In genomic region chr16:27193300-27193990, GRCh38 we compare ENCODE assay signal across 2 cellular contexts.
TF ChIP-seq lines count a peak whose summit lies in the region.

No MANE protein-coding gene starts in this region.

TF ChIP-seq in IMR-90, 13 proteins besides CTCF, POLR2A, EP300 and RAD21:
- TF ChIP-seq MXI1 (IDR thresholded peaks at IDR 0.05; ENCODE audit: borderline replicate concordance, low read depth, low read length) = no peak
- TF ChIP-seq RFX5 (IDR thresholded peaks at IDR 0.05; ENCODE audit: low read depth, low read length) = no peak
- no peak for TF ChIP-seq BHLHE40 (IDR thresholded peaks at IDR 0.05; ENCODE audit: low read depth, low read length)
- TF ChIP-seq NFE2L2 (IDR thresholded peaks at IDR 0.05; ENCODE audit: low read depth, low read length) = no peak
- TF ChIP-seq CEBPB (IDR thresholded peaks at IDR 0.05; ENCODE audit: low read depth, low read length) = no peak
- TF ChIP-seq MAFK (IDR thresholded peaks at IDR 0.05; ENCODE audit: low read depth, low read length) = no peak
- no peak for TF ChIP-seq SMC3 (IDR thresholded peaks at IDR 0.05; ENCODE audit: low read depth, low read length)
- TF ChIP-seq, protein P1, sequence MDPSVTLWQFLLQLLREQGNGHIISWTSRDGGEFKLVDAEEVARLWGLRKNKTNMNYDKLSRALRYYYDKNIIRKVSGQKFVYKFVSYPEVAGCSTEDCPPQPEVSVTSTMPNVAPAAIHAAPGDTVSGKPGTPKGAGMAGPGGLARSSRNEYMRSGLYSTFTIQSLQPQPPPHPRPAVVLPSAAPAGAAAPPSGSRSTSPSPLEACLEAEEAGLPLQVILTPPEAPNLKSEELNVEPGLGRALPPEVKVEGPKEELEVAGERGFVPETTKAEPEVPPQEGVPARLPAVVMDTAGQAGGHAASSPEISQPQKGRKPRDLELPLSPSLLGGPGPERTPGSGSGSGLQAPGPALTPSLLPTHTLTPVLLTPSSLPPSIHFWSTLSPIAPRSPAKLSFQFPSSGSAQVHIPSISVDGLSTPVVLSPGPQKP (IDR thresholded peaks at IDR 0.05; ENCODE audit: borderline replicate concordance, low read depth, low read length) = no peak
- TF ChIP-seq MAZ (IDR thresholded peaks at IDR 0.05; ENCODE audit: borderline replicate concordance, low read depth, low read length) = no peak
- TF ChIP-seq FOS (IDR thresholded peaks at IDR 0.05; ENCODE audit: low read depth, low read length) = no peak
- TF ChIP-seq RCOR1 (IDR thresholded peaks at IDR 0.05; ENCODE audit: insufficient replicate concordance, low read length) = no peak
- TF ChIP-seq, protein P2, sequence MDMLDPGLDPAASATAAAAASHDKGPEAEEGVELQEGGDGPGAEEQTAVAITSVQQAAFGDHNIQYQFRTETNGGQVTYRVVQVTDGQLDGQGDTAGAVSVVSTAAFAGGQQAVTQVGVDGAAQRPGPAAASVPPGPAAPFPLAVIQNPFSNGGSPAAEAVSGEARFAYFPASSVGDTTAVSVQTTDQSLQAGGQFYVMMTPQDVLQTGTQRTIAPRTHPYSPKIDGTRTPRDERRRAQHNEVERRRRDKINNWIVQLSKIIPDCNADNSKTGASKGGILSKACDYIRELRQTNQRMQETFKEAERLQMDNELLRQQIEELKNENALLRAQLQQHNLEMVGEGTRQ (IDR thresholded peaks at IDR 0.05; ENCODE audit: low read depth, low read length) = no peak
- TF ChIP-seq CHD1 (IDR thresholded peaks at IDR 0.05; ENCODE audit: low read depth, low read length) = no peak

TF ChIP-seq in K562, 482 proteins besides CTCF, POLR2A, EP300 and RAD21:
- TF ChIP-seq KLF10 (CRISPR knock-in tag; IDR thresholded peaks at IDR 0.05) (no peak), GABPA (tag; conservative IDR thresholded peaks at IDR 0.05; ENCODE audit: low read depth) (no peak), ZNF274 (IDR thresholded peaks at IDR 0.05; ENCODE audit: borderline replicate concordance, low read depth, low read length) (no peak), YBX1 (IDR thresholded peaks at IDR 0.05) (no peak), CEBPB (tag; IDR thresholded peaks at IDR 0.05) (peak; percentile 74), CEBPG (CRISPR knock-in tag; IDR thresholded peaks at IDR 0.05) (no peak), CEBPG (tag; conservative IDR thresholded peaks at IDR 0.05 in 1 of 2, IDR thresholded peaks at IDR 0.05 in 1 of 2) (peak in 1 of 2 experiments; percentile 56; a peak in 3 of 4 replicates), RCOR1 (IDR thresholded peaks at IDR 0.05; ENCODE audit: borderline replicate concordance in 1 of 2, low read depth in 2 of 2, low read length in 2 of 2) (peak in 1 of 2 experiments; percentile 43; a peak in 1 of 4 replicates), POLR2AphosphoS2 (IDR thresholded peaks at IDR 0.05; ENCODE audit: low read length) (no peak), PPARD (CRISPR knock-in tag; IDR thresholded peaks at IDR 0.05) (no peak), CHAMP1 (IDR thresholded peaks at IDR 0.05) (no peak), CHD1 (IDR thresholded peaks at IDR 0.05; ENCODE audit: low read length) (no peak), GTF3C2 (IDR thresholded peaks at IDR 0.05; ENCODE audit: borderline replicate concordance, extremely low read depth, insufficient read length) (no peak), NFATC3 (IDR thresholded peaks at IDR 0.05) (no peak), POLR2H (tag; IDR thresholded peaks at IDR 0.05; ENCODE audit: low read depth) (no peak), TEAD4 (IDR thresholded peaks at IDR 0.05; ENCODE audit: low read length) (no peak), TEAD4 (CRISPR knock-in tag; IDR thresholded peaks at IDR 0.05; ENCODE audit: borderline replicate concordance) (no peak)
- TF ChIP-seq, protein P3, sequence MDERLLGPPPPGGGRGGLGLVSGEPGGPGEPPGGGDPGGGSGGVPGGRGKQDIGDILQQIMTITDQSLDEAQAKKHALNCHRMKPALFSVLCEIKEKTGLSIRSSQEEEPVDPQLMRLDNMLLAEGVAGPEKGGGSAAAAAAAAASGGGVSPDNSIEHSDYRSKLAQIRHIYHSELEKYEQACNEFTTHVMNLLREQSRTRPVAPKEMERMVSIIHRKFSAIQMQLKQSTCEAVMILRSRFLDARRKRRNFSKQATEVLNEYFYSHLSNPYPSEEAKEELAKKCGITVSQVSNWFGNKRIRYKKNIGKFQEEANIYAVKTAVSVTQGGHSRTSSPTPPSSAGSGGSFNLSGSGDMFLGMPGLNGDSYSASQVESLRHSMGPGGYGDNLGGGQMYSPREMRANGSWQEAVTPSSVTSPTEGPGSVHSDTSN (CRISPR knock-in tag; IDR thresholded peaks at IDR 0.05; ENCODE audit: low read depth) = no peak
- TF ChIP-seq, protein P3 (tag; conservative IDR thresholded peaks at IDR 0.05; ENCODE audit: low read depth) = 0 out of 2 replicates have a peak, but pooled peaks have one; percentile 7
- TF ChIP-seq, protein P4, sequence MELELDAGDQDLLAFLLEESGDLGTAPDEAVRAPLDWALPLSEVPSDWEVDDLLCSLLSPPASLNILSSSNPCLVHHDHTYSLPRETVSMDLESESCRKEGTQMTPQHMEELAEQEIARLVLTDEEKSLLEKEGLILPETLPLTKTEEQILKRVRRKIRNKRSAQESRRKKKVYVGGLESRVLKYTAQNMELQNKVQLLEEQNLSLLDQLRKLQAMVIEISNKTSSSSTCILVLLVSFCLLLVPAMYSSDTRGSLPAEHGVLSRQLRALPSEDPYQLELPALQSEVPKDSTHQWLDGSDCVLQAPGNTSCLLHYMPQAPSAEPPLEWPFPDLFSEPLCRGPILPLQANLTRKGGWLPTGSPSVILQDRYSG (tag; conservative IDR thresholded peaks at IDR 0.05; ENCODE audit: low read depth) = no peak
- TF ChIP-seq, protein P5, sequence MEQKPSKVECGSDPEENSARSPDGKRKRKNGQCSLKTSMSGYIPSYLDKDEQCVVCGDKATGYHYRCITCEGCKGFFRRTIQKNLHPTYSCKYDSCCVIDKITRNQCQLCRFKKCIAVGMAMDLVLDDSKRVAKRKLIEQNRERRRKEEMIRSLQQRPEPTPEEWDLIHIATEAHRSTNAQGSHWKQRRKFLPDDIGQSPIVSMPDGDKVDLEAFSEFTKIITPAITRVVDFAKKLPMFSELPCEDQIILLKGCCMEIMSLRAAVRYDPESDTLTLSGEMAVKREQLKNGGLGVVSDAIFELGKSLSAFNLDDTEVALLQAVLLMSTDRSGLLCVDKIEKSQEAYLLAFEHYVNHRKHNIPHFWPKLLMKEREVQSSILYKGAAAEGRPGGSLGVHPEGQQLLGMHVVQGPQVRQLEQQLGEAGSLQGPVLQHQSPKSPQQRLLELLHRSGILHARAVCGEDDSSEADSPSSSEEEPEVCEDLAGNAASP (IDR thresholded peaks at IDR 0.05) = no peak
- TF ChIP-seq, protein P6, sequence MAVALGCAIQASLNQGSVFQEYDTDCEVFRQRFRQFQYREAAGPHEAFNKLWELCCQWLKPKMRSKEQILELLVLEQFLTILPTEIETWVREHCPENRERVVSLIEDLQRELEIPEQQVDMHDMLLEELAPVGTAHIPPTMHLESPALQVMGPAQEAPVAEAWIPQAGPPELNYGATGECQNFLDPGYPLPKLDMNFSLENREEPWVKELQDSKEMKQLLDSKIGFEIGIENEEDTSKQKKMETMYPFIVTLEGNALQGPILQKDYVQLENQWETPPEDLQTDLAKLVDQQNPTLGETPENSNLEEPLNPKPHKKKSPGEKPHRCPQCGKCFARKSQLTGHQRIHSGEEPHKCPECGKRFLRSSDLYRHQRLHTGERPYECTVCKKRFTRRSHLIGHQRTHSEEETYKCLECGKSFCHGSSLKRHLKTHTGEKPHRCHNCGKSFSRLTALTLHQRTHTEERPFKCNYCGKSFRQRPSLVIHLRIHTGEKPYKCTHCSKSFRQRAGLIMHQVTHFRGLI (CRISPR knock-in tag; IDR thresholded peaks at IDR 0.05) = no peak
- TF ChIP-seq, protein P7, sequence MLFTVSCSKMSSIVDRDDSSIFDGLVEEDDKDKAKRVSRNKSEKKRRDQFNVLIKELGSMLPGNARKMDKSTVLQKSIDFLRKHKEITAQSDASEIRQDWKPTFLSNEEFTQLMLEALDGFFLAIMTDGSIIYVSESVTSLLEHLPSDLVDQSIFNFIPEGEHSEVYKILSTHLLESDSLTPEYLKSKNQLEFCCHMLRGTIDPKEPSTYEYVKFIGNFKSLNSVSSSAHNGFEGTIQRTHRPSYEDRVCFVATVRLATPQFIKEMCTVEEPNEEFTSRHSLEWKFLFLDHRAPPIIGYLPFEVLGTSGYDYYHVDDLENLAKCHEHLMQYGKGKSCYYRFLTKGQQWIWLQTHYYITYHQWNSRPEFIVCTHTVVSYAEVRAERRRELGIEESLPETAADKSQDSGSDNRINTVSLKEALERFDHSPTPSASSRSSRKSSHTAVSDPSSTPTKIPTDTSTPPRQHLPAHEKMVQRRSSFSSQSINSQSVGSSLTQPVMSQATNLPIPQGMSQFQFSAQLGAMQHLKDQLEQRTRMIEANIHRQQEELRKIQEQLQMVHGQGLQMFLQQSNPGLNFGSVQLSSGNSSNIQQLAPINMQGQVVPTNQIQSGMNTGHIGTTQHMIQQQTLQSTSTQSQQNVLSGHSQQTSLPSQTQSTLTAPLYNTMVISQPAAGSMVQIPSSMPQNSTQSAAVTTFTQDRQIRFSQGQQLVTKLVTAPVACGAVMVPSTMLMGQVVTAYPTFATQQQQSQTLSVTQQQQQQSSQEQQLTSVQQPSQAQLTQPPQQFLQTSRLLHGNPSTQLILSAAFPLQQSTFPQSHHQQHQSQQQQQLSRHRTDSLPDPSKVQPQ (CRISPR knock-in tag; IDR thresholded peaks at IDR 0.05; ENCODE audit: borderline replicate concordance) = no peak
- TF ChIP-seq, protein P8, sequence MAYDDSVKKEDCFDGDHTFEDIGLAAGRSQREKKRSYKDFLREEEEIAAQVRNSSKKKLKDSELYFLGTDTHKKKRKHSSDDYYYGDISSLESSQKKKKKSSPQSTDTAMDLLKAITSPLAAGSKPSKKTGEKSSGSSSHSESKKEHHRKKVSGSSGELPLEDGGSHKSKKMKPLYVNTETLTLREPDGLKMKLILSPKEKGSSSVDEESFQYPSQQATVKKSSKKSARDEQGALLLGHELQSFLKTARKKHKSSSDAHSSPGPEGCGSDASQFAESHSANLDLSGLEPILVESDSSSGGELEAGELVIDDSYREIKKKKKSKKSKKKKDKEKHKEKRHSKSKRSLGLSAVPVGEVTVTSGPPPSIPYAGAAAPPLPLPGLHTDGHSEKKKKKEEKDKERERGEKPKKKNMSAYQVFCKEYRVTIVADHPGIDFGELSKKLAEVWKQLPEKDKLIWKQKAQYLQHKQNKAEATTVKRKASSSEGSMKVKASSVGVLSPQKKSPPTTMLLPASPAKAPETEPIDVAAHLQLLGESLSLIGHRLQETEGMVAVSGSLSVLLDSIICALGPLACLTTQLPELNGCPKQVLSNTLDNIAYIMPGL (CRISPR knock-in tag; IDR thresholded peaks at IDR 0.05) = no peak
